ENCODE assay signal across 8 cellular contexts in the genomic region with DNA sequence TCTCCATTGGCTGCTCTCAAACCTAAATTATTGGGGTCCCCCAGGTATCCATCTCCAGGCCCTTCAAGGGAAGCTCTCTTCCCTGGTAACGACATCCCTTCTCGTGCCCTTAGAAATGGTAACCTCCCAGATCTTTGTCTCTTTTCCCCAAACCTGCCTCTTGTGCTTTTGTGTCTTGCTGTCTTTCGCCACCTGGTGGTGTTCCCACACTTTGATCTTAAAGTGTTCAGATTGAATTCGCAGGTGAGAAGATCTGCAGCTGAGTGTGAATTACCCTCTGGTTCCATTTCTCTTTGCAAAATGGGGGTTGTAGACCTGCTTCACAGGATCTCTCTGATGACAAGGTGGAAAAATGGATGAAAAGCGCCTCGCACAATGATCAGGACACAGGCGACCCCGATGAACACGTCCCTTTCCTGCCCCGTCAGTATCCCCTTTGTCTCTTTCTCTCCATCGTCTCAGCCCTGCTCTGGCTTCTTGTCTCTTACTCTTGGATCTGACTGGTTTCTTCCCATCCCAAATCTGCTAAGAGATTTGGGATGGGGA. TPM values are rescaled to one million over a fixed set of nuclear protein-coding genes. Genes with fewer than 3 reads are reported as not detected.
DNase-seq lines count a peak whose midpoint lies in the region; ATAC-seq, FAIRE-seq and TF ChIP-seq lines count a peak whose summit lies in the region.

No MANE protein-coding gene starts in this region.

- H3K4me2 ChIP-seq in fibroblast of lung (ENCODE audit: extremely low read depth, insufficient read depth, low read length) = no peak overlapping the region

- H3K4me1 ChIP-seq in fibroblast of lung (ENCODE audit: control insufficient read depth, extremely low read depth, insufficient read depth, low read length) = peaks cover 21% of the 10 kb centered on the region

- no peak for ATAC-seq in GM19467 (IDR thresholded peaks at IDR 0.05; ENCODE audit: unreplicated experiment)

- peak; percentile 33 to 56 for TF ChIP-seq CTCF in fibroblast of lung (conservative IDR thresholded peaks at IDR 0.05 in 1 of 2, IDR thresholded peaks at IDR 0.05 in 1 of 2; ENCODE audit: low read depth in 1 of 2, low read length in 2 of 2)

- no peaks in the 10 kb centered on the region for H3K27me3 ChIP-seq in fibroblast of lung (ENCODE audit: control insufficient read depth, insufficient read depth, low read length)

- H3K36me3 ChIP-seq in fibroblast of lung (ENCODE audit: control insufficient read depth, insufficient read depth, low read length) = no peaks in the 10 kb centered on the region

- H3K27ac ChIP-seq in fibroblast of lung (ENCODE audit: insufficient read depth, low read length) = peak overlapping the region; percentile 24

- H3K4me3 ChIP-seq in fibroblast of lung (replicated peaks in 1 of 4; ENCODE audit: control extremely low read depth in 1 of 4, insufficient read depth in 1 of 4, low read depth in 3 of 4, low read length in 4 of 4) = no peak overlapping the region

- no peak overlapping the region for H2AFZ ChIP-seq in fibroblast of lung (ENCODE audit: low read length)

- H3K9me3 ChIP-seq in fibroblast of lung (ENCODE audit: control insufficient read depth, insufficient read depth, low read depth, low read length) = no peaks in the 10 kb centered on the region

- no peaks in the 10 kb centered on the region for H3K79me2 ChIP-seq in fibroblast of lung (ENCODE audit: control insufficient read depth, insufficient read depth, low read length)

- H3K9ac ChIP-seq in fibroblast of lung (ENCODE audit: insufficient read depth, low read length) = no peak overlapping the region

- peak; percentile 62 for FAIRE-seq in GM18507 (lab: Jason Lieb, UNC)

- H4K20me1 ChIP-seq in fibroblast of lung (ENCODE audit: control insufficient read depth, extremely low read depth, insufficient read depth, low read length) = no peaks in the 10 kb centered on the region

- DNase-seq in Ammon's horn (ENCODE audit: low spot score) = peak; percentile 30
- DNase-seq in GM18507 (ENCODE audit: extremely low spot score, insufficient read length, low read depth) = no peak
- DNase-seq in NCI-H345 (lab: John Stamatoyannopoulos, UW) = peak; percentile 49
- peak; percentile 28 to 45 for DNase-seq in activated CD4-positive, alpha-beta T cell treated with anti-CD3 and anti-CD28 coated beads, Interleukin-2, amount 50 U/mL, for 48 hours
- DNase-seq in fibroblast of lung (ENCODE audit: low read depth in 2 of 2) = peak; percentile 71 to 75
- peak; percentile 85 for DNase-seq in renal cortical epithelial cell (ENCODE audit: low read depth)
- DNase-seq in OCI-M2 (lab: John Stamatoyannopoulos, UW; ENCODE audit: unreplicated experiment) = no peak

RNA-seq across cellular contexts. Expression of a gene that starts 53.1 kb away (rescaled TPM):
- total RNA-seq in fibroblast of lung (7.7 and 18.3 TPM in 2 replicates), renal cortical epithelial cell (21.0 and 25.4 TPM in 2 replicates)
- 6.1 and 10.1 TPM in 2 replicates for polyA plus RNA-seq in fibroblast of lung
- 5.6 and 8.8 TPM in 2 replicates for polyA plus RNA-seq in fibroblast of lung (2012)
- 7.6 and 20.2 TPM in 2 replicates for polyA minus RNA-seq in fibroblast of lung (ENCODE audit: low replicate concordance)

Comparison
In these comparisons a context has a peak if more than half of its experiments do, and no peak if none do; other contexts are left out.
1. DNase-seq: peak in Ammon's horn (single experiment), NCI-H345 (single experiment), activated CD4-positive, alpha-beta T cell treated with anti-CD3 and anti-CD28 coated beads, Interleukin-2, amount 50 U/mL, for 48 hours (2 of 2), fibroblast of lung (2 of 2) and renal cortical epithelial cell (single experiment); none in GM18507 (single experiment) and OCI-M2 (single experiment).